ENCODE assay signal across 1 cellular context in the genomic region with DNA sequence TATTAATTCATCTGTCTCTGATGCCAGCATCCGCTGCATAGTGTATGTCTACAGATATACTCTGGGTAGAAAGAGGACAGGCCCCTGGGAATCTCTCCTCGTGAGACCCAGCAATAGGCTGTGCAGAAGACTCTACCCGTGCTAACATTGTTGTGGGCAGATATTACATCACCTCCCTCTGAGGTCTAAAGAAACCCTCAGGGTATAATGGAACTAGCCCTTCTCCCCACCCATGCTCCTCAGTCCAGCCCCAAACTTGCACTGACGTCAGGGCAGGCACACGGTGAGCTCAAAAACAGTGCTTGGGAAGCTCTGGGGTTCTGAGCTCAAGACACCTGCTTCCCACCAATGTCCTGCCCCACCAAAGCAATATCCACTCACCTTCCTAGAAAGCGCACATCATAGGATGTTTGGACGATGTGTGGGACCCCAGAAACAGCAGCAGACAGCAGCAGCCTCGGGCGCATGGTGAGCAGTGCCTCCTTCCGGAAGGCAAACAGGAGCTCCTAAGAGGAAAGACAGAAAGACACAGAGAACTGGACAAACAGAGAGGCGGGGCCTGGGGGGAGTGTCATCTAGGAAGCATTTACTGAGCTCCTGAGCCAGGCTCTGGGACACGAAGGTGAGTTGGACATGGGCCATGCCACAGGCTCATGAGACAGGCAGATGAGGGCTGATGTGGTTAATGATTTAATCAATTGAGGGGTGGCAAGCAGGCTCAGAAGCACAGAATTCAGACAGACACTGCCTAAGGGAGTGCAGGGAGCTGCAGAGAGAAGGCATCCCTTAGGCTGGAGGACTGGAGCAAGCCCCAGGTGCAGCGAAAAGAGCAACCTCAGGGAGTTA.
TF ChIP-seq lines count a peak whose summit lies in the region.

No MANE protein-coding gene starts in this region.

TF ChIP-seq in GM23338, 12 proteins besides CTCF, POLR2A, EP300 and RAD21 (continued from another document):
- TF ChIP-seq, protein P1, sequence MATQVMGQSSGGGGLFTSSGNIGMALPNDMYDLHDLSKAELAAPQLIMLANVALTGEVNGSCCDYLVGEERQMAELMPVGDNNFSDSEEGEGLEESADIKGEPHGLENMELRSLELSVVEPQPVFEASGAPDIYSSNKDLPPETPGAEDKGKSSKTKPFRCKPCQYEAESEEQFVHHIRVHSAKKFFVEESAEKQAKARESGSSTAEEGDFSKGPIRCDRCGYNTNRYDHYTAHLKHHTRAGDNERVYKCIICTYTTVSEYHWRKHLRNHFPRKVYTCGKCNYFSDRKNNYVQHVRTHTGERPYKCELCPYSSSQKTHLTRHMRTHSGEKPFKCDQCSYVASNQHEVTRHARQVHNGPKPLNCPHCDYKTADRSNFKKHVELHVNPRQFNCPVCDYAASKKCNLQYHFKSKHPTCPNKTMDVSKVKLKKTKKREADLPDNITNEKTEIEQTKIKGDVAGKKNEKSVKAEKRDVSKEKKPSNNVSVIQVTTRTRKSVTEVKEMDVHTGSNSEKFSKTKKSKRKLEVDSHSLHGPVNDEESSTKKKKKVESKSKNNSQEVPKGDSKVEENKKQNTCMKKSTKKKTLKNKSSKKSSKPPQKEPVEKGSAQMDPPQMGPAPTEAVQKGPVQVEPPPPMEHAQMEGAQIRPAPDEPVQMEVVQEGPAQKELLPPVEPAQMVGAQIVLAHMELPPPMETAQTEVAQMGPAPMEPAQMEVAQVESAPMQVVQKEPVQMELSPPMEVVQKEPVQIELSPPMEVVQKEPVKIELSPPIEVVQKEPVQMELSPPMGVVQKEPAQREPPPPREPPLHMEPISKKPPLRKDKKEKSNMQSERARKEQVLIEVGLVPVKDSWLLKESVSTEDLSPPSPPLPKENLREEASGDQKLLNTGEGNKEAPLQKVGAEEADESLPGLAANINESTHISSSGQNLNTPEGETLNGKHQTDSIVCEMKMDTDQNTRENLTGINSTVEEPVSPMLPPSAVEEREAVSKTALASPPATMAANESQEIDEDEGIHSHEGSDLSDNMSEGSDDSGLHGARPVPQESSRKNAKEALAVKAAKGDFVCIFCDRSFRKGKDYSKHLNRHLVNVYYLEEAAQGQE (IDR thresholded peaks at IDR 0.05; ENCODE audit: unreplicated experiment) = no peak
- TF ChIP-seq ZNF114 (CRISPR knock-in tag; IDR thresholded peaks at IDR 0.05) (no peak), POLR2AphosphoS5 (IDR thresholded peaks at IDR 0.05; ENCODE audit: low read depth) (no peak), EZH2 (IDR thresholded peaks at IDR 0.05; ENCODE audit: low read depth, unreplicated experiment) (no peak), NANOG (IDR thresholded peaks at IDR 0.05; ENCODE audit: borderline replicate concordance) (no peak)
- TF ChIP-seq, protein P2, sequence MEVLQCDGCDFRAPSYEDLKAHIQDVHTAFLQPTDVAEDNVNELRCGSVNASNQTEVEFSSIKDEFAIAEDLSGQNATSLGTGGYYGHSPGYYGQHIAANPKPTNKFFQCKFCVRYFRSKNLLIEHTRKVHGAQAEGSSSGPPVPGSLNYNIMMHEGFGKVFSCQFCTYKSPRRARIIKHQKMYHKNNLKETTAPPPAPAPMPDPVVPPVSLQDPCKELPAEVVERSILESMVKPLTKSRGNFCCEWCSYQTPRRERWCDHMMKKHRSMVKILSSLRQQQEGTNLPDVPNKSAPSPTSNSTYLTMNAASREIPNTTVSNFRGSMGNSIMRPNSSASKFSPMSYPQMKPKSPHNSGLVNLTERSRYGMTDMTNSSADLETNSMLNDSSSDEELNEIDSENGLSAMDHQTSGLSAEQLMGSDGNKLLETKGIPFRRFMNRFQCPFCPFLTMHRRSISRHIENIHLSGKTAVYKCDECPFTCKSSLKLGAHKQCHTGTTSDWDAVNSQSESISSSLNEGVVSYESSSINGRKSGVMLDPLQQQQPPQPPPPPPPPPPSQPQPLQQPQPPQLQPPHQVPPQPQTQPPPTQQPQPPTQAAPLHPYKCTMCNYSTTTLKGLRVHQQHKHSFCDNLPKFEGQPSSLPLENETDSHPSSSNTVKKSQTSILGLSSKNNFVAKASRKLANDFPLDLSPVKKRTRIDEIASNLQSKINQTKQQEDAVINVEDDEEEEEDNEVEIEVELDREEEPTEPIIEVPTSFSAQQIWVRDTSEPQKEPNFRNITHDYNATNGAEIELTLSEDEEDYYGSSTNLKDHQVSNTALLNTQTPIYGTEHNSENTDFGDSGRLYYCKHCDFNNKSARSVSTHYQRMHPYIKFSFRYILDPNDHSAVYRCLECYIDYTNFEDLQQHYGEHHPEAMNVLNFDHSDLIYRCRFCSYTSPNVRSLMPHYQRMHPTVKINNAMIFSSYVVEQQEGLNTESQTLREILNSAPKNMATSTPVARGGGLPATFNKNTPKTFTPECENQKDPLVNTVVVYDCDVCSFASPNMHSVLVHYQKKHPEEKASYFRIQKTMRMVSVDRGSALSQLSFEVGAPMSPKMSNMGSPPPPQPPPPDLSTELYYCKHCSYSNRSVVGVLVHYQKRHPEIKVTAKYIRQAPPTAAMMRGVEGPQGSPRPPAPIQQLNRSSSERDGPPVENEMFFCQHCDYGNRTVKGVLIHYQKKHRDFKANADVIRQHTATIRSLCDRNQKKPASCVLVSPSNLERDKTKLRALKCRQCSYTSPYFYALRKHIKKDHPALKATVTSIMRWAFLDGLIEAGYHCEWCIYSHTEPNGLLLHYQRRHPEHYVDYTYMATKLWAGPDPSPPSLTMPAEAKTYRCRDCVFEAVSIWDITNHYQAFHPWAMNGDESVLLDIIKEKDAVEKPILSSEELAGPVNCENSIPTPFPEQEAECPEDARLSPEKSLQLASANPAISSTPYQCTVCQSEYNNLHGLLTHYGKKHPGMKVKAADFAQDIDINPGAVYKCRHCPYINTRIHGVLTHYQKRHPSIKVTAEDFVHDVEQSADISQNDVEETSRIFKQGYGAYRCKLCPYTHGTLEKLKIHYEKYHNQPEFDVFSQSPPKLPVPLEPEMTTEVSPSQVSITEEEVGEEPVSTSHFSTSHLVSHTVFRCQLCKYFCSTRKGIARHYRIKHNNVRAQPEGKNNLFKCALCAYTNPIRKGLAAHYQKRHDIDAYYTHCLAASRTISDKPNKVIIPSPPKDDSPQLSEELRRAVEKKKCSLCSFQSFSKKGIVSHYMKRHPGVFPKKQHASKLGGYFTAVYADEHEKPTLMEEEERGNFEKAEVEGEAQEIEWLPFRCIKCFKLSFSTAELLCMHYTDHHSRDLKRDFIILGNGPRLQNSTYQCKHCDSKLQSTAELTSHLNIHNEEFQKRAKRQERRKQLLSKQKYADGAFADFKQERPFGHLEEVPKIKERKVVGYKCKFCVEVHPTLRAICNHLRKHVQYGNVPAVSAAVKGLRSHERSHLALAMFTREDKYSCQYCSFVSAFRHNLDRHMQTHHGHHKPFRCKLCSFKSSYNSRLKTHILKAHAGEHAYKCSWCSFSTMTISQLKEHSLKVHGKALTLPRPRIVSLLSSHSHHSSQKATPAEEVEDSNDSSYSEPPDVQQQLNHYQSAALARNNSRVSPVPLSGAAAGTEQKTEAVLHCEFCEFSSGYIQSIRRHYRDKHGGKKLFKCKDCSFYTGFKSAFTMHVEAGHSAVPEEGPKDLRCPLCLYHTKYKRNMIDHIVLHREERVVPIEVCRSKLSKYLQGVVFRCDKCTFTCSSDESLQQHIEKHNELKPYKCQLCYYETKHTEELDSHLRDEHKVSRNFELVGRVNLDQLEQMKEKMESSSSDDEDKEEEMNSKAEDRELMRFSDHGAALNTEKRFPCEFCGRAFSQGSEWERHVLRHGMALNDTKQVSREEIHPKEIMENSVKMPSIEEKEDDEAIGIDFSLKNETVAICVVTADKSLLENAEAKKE (CRISPR knock-in tag; IDR thresholded peaks at IDR 0.05) = no peak
